8 cellular contexts compared by ENCODE assay signal in genomic region chr17:57256708-57257112, GRCh38. TPM values are rescaled to one million over a fixed set of nuclear protein-coding genes. Genes with fewer than 3 reads are reported as not detected.
DNase-seq lines count a peak whose midpoint lies in the region; ATAC-seq and TF ChIP-seq lines count a peak whose summit lies in the region.

No MANE protein-coding gene starts in this region.

- H3K4me1 Mint-ChIP-seq in activated T-helper 1 cell treated with anti-CD3 and anti-CD28 coated beads, Interleukin-12 subunit alpha, Interleukin-12 subunit beta, Interleukin-2, Interleukin-4 antibody, amounts not matched to agents 30 ng/mL and 10 ng/mL and 1 ng/mL, durations not matched to agents 14 hours and 24 hours and 36 hours (ENCODE audit: low read depth) = peaks cover 54% of the 10 kb centered on the region

- no peak for TF ChIP-seq CTCF in fibroblast of pulmonary artery (IDR thresholded peaks at IDR 0.05; ENCODE audit: low read length, missing control alignments)
- no peak for TF ChIP-seq CTCF in omental fat pad (IDR thresholded peaks at IDR 0.05)

- no peaks in the 10 kb centered on the region for H3K27me3 Mint-ChIP-seq in activated T-helper 1 cell treated with anti-CD3 and anti-CD28 coated beads, Interleukin-12 subunit alpha, Interleukin-12 subunit beta, Interleukin-2, Interleukin-4 antibody, amounts not matched to agents 30 ng/mL and 10 ng/mL and 1 ng/mL, durations not matched to agents 14 hours and 24 hours and 36 hours (ENCODE audit: insufficient read depth)

- H3K4me3 Mint-ChIP-seq in activated T-helper 1 cell treated with anti-CD3 and anti-CD28 coated beads, Interleukin-12 subunit alpha, Interleukin-12 subunit beta, Interleukin-2, Interleukin-4 antibody, amounts not matched to agents 30 ng/mL and 10 ng/mL and 1 ng/mL, durations not matched to agents 14 hours and 24 hours and 36 hours = peak overlapping the region; percentile 89

- in situ Hi-C loops in ACHN (cut with HindIII; ENCODE audit: low pct_ligation_motif_present, low pct_unique_long_range_greater_than_20kb, low sequenced_read_pairs) = no loop called here

- H3K4me3 ChIP-seq in fibroblast of pulmonary artery (replicated peaks; ENCODE audit: low read depth, low read length) = peak overlapping the region; percentile 71

- DNase-seq in ACHN (peak; percentile 42), NCI-H2029 (lab: John Stamatoyannopoulos, UW) (peak; percentile 7), fibroblast of pulmonary artery (ENCODE audit: low read depth) (peak; percentile 17), omental fat pad (ENCODE audit: low spot score) (no peak)
- no peak for DNase-seq in activated T-helper 1 cell treated with anti-CD3 and anti-CD28 coated beads, Interleukin-12 subunit alpha, Interleukin-12 subunit beta, Interleukin-2, Interleukin-4 antibody, amounts not matched to agents 30 ng/mL and 10 ng/mL and 1 ng/mL, durations not matched to agents 14 hours and 24 hours and 36 hours (ENCODE audit: low spot score)

- no peaks in the 10 kb centered on the region for H3K9me3 Mint-ChIP-seq in activated T-helper 1 cell treated with anti-CD3 and anti-CD28 coated beads, Interleukin-12 subunit alpha, Interleukin-12 subunit beta, Interleukin-2, Interleukin-4 antibody, amounts not matched to agents 30 ng/mL and 10 ng/mL and 1 ng/mL, durations not matched to agents 14 hours and 24 hours and 36 hours

- intact Hi-C loops in activated T-helper 1 cell treated with anti-CD3 and anti-CD28 coated beads, Interleukin-12 subunit alpha, Interleukin-12 subunit beta, Interleukin-2, Interleukin-4 antibody, amounts not matched to agents 30 ng/mL and 10 ng/mL and 1 ng/mL, durations not matched to agents 14 hours and 24 hours and 36 hours (cut with micrococcal nuclease) = loop anchor here (1.0 to 10.0 kb wide), 6 partner anchors 41 to 419 kb away; partner anchors contain the start of gene AKAP1

- peaks cover 32% of the 10 kb centered on the region for H3K36me3 Mint-ChIP-seq in activated T-helper 1 cell treated with anti-CD3 and anti-CD28 coated beads, Interleukin-12 subunit alpha, Interleukin-12 subunit beta, Interleukin-2, Interleukin-4 antibody, amounts not matched to agents 30 ng/mL and 10 ng/mL and 1 ng/mL, durations not matched to agents 14 hours and 24 hours and 36 hours (ENCODE audit: low read depth)

- ATAC-seq in GM19455 (IDR thresholded peaks at IDR 0.05; ENCODE audit: unreplicated experiment) (peak; percentile 23), omental fat pad (ENCODE audit: low FRiP score) (peak; percentile 45), GM21825 (IDR thresholded peaks at IDR 0.05; ENCODE audit: unreplicated experiment) (no peak), GM18519 (IDR thresholded peaks at IDR 0.05; ENCODE audit: low FRiP score, unreplicated experiment) (no peak)

- peak overlapping the region; percentile 93 for H3K27ac Mint-ChIP-seq in activated T-helper 1 cell treated with anti-CD3 and anti-CD28 coated beads, Interleukin-12 subunit alpha, Interleukin-12 subunit beta, Interleukin-2, Interleukin-4 antibody, amounts not matched to agents 30 ng/mL and 10 ng/mL and 1 ng/mL, durations not matched to agents 14 hours and 24 hours and 36 hours

RNA-seq across cellular contexts. Expression of gene MSI2, which starts 0.4 kb away (rescaled TPM):
- 272 and 278 TPM in 2 replicates for total RNA-seq in activated T-helper 1 cell treated with anti-CD3 and anti-CD28 coated beads, Interleukin-12 subunit alpha, Interleukin-12 subunit beta, Interleukin-2, Interleukin-4 antibody, amounts not matched to agents 30 ng/mL and 10 ng/mL and 1 ng/mL, durations not matched to agents 14 hours and 24 hours and 36 hours
- 10 to 100 TPM; 14.9 to 24.4 (median 19.8) TPM for total RNA-seq in omental fat pad

Comparison
In these comparisons a context has a peak if more than half of its experiments do, and no peak if none do; other contexts are left out.
1. DNase-seq: peak in ACHN (single experiment), NCI-H2029 (single experiment) and fibroblast of pulmonary artery (single experiment); none in activated T-helper 1 cell treated with anti-CD3 and anti-CD28 coated beads, Interleukin-12 subunit alpha, Interleukin-12 subunit beta, Interleukin-2, Interleukin-4 antibody, amounts not matched to agents 30 ng/mL and 10 ng/mL and 1 ng/mL, durations not matched to agents 14 hours and 24 hours and 36 hours (single experiment) and omental fat pad (single experiment).
2. ATAC-seq: peak in GM19455 (single experiment) and omental fat pad (single experiment); none in GM21825 (single experiment) and GM18519 (single experiment).
3. RNA of gene MSI2, which starts 0.4 kb away (total RNA-seq): 272 to 278 TPM in activated T-helper 1 cell treated with anti-CD3 and anti-CD28 coated beads, Interleukin-12 subunit alpha, Interleukin-12 subunit beta, Interleukin-2, Interleukin-4 antibody, amounts not matched to agents 30 ng/mL and 10 ng/mL and 1 ng/mL, durations not matched to agents 14 hours and 24 hours and 36 hours; 14.9 to 24.4 TPM in omental fat pad; every median in the first group is over 10 times any median in the second.